Comparison of ENCODE assay signal across 20 cellular contexts in genomic region chr2:101200714-101201113, GRCh38. TPM values are rescaled to one million over a fixed set of nuclear protein-coding genes. Genes with fewer than 3 reads are reported as not detected.
A peak's percentile ranks its signal among the peaks of the same experiment; 100 is the strongest.
DNase-seq lines count a peak whose midpoint lies in the region; ATAC-seq and TF ChIP-seq lines count a peak whose summit lies in the region.
"Had no signal": no experiment of that assay in that cellular context is flagged by ENCODE, and none has a peak within 500 bp of the region (broad histone marks: within the 10 kb centered on the region; RNA-seq: fewer than 3 reads in every experiment).

No MANE protein-coding gene starts in this region.

- POLR2A ChIA-PET in Panc1 (lab: Charles Lee): interaction anchor here (0.6 kb wide), 1 partner anchor 121 kb away, joined by 5 read pairs; no protein-coding TSS in a partner anchor
- POLR2A ChIA-PET in activated CD4-positive, alpha-beta T cell treated with anti-CD3 and anti-CD28 coated beads, Interleukin-2, amount 10 ng/mL, durations not matched to agents 7 days and 5 days (lab: Charles Lee): no interaction called here

- H3K9me3 ChIP-seq in Panc1 (ENCODE audit: control insufficient read depth, insufficient read depth, low read depth, low read length): no peaks in the 10 kb centered on the region
- no peaks in the 10 kb centered on the region for H3K9me3 ChIP-seq in esophagus squamous epithelium
- H3K9me3 ChIP-seq in osteoblast (ENCODE audit: low read depth, low read length): no peaks in the 10 kb centered on the region
- no peaks in the 10 kb centered on the region for H3K9me3 ChIP-seq in endodermal cell (ENCODE audit: control insufficient read depth, low read length)
- H3K9me3 ChIP-seq: psoas muscle had no signal

- no peak overlapping the region for H3K4me3 ChIP-seq in Panc1 (ENCODE audit: low read depth in 2 of 2, low read length in 2 of 2)
- H3K4me3 ChIP-seq in esophagus squamous epithelium: no peak overlapping the region
- H3K4me3 ChIP-seq in osteoblast (ENCODE audit: insufficient read depth, low read length): no peak overlapping the region
- no peak overlapping the region for H3K4me3 ChIP-seq in endodermal cell (ENCODE audit: low read length)
- H3K4me3 ChIP-seq: lung, psoas muscle, SK-N-MC had no signal

- 25 to 36% methylated on average over 3 of the region's 3 CpGs for WGBS in esophagus squamous epithelium, 2 donors
- WGBS in endodermal cell (ENCODE audit: insufficient coverage in 1 of 2, insufficient read length in 1 of 2), 2 experiments: 88 to 100% methylated on average over 3 of the region's 3 CpGs

- H3K27ac ChIP-seq in Panc1 (ENCODE audit: low read length): no peak overlapping the region; the same call in 1 of the 2 replicates
- peak overlapping the region in 3 of 4 donors; percentile 47 to 55 (median 47) for H3K27ac ChIP-seq in esophagus squamous epithelium
- H3K27ac ChIP-seq in osteoblast (ENCODE audit: low read depth, low read length): no peak overlapping the region
- no peak overlapping the region for H3K27ac ChIP-seq in endodermal cell (ENCODE audit: low read depth, low read length)
- H3K27ac ChIP-seq: HL-60, psoas muscle, SK-N-MC had no signal

- DNase-seq in Daoy (ENCODE audit: low read depth) (peak; percentile 23), Panc1 (ENCODE audit: low read depth, low spot score) (peak; percentile 80), esophagus squamous epithelium (lab: John Stamatoyannopoulos, UW) (no peak), osteoblast (ENCODE audit: insufficient read length, low spot score, missing footprints) (no peak), NCI-H2227 treated with DMSO at 0.1 percent for 48 hours (lab: John Stamatoyannopoulos, UW) (no peak), endodermal cell (no peak)
- no peak for DNase-seq in stimulated activated CD4-positive, alpha-beta T cell treated with anti-CD3 and anti-CD28 coated beads, Interleukin-12 subunit alpha, Interleukin-12 subunit beta, amount 100 ng/mL, for 4 hours
- DNase-seq in activated CD4-positive, alpha-beta T cell treated with anti-CD3 and anti-CD28 coated beads, Interleukin-2, amount 10 ng/mL, durations not matched to agents 7 days and 5 days: no peak
- DNase-seq: activated CD8-positive, alpha-beta T cell treated with anti-CD3 and anti-CD28 coated beads for 36 hours; Karpas-422; naive thymus-derived CD8-positive, alpha-beta T cell; NCI-H146; NCI-H446; psoas muscle; substantia nigra had no signal

- H2AFZ ChIP-seq in osteoblast (ENCODE audit: low read length): peak overlapping the region; percentile 50

- no peaks in the 10 kb centered on the region for H3K27me3 Mint-ChIP-seq in activated CD4-positive, alpha-beta T cell treated with anti-CD3 and anti-CD28 coated beads, Interleukin-2, amount 10 ng/mL, durations not matched to agents 7 days and 5 days
- H3K27me3 Mint-ChIP-seq in endodermal cell (ENCODE audit: insufficient read depth): no peaks in the 10 kb centered on the region
- H3K27me3 Mint-ChIP-seq: activated CD8-positive, alpha-beta T cell treated with anti-CD3 and anti-CD28 coated beads for 36 hours; naive thymus-derived CD8-positive, alpha-beta T cell had no signal

- in situ Hi-C loops in Panc1 (cut with HindIII; ENCODE audit: low pct_unique_long_range_greater_than_20kb, low sequenced_read_pairs): no loop called here

- ATAC-seq in Panc1: peak; percentile 48
- ATAC-seq: activated CD8-positive, alpha-beta T cell treated with anti-CD3 and anti-CD28 coated beads for 36 hours; naive thymus-derived CD8-positive, alpha-beta T cell; psoas muscle had no signal

- H3K4me1 Mint-ChIP-seq in activated CD4-positive, alpha-beta T cell treated with anti-CD3 and anti-CD28 coated beads, Interleukin-2, amount 10 ng/mL, durations not matched to agents 7 days and 5 days: peaks cover 11% of the 10 kb centered on the region
- no peaks in the 10 kb centered on the region for H3K4me1 Mint-ChIP-seq in endodermal cell

- H4K20me1 ChIP-seq in osteoblast (ENCODE audit: insufficient read depth, low read length): no peaks in the 10 kb centered on the region

- CTCF ChIA-PET in Panc1 (lab: Charles Lee): no interaction called here
- CTCF ChIA-PET in activated CD4-positive, alpha-beta T cell treated with anti-CD3 and anti-CD28 coated beads, Interleukin-2, amount 10 ng/mL, durations not matched to agents 7 days and 5 days (lab: Charles Lee): no interaction called here

- H3K27me3 ChIP-seq in Panc1 (ENCODE audit: control insufficient read depth, insufficient read depth, low read length) (no peaks in the 10 kb centered on the region), esophagus squamous epithelium (no peaks in the 10 kb centered on the region), osteoblast (ENCODE audit: insufficient read depth, low read length) (peaks cover 10% of the 10 kb centered on the region), endodermal cell (ENCODE audit: control insufficient read depth, insufficient read depth, low read length, poor library complexity, severe bottlenecking) (no peaks in the 10 kb centered on the region)

- H3K4me3 Mint-ChIP-seq in activated CD4-positive, alpha-beta T cell treated with anti-CD3 and anti-CD28 coated beads, Interleukin-2, amount 10 ng/mL, durations not matched to agents 7 days and 5 days: no peak overlapping the region
- no peak overlapping the region for H3K4me3 Mint-ChIP-seq in endodermal cell
- H3K4me3 Mint-ChIP-seq: activated CD8-positive, alpha-beta T cell treated with anti-CD3 and anti-CD28 coated beads for 36 hours; activated T-helper 1 cell treated with anti-CD3 and anti-CD28 coated beads, Interleukin-12 subunit alpha, Interleukin-12 subunit beta, Interleukin-2, Interleukin-4 antibody, amounts not matched to agents 30 ng/mL and 10 ng/mL and 1 ng/mL, durations not matched to agents 14 hours and 24 hours and 36 hours; B cell; naive thymus-derived CD8-positive, alpha-beta T cell had no signal

- H3K4me1 ChIP-seq in Panc1 (ENCODE audit: control insufficient read depth, insufficient read depth, low read length): peaks cover 16% of the 10 kb centered on the region
- peaks cover 7 to 40% (median 22%) of the 10 kb centered on the region in 3 donors for H3K4me1 ChIP-seq in esophagus squamous epithelium
- H3K4me1 ChIP-seq in osteoblast (ENCODE audit: insufficient read depth, low read length): no peaks in the 10 kb centered on the region
- H3K4me1 ChIP-seq in endodermal cell (ENCODE audit: control insufficient read depth, insufficient read depth, low read length): no peaks in the 10 kb centered on the region

- no peak for TF ChIP-seq POLR2A in esophagus squamous epithelium (IDR thresholded peaks at IDR 0.05)

- BruUV-seq in Panc1 (replicated peaks; lab: Mats Ljungman, UMichigan): no TSS peak

- H3K36me3 ChIP-seq in Panc1 (ENCODE audit: control insufficient read depth, insufficient read depth, low read length) (no peaks in the 10 kb centered on the region), esophagus squamous epithelium (no peaks in the 10 kb centered on the region), osteoblast (ENCODE audit: insufficient read depth, low read length) (no peaks in the 10 kb centered on the region), endodermal cell (ENCODE audit: control insufficient read depth, insufficient read depth, low read length) (no peaks in the 10 kb centered on the region)

- no peak overlapping the region for H3K9ac ChIP-seq in endodermal cell (ENCODE audit: extremely low read depth, low read length, poor library complexity, severe bottlenecking)

- TF ChIP-seq CTCF in Panc1 (IDR thresholded peaks at IDR 0.05) (no peak), esophagus squamous epithelium (IDR thresholded peaks at IDR 0.05) (no peak), osteoblast (IDR thresholded peaks at IDR 0.05; ENCODE audit: extremely low read depth, low read depth, low read length) (no peak), endodermal cell (conservative IDR thresholded peaks at IDR 0.05) (no peak)

- no peak overlapping the region for H3K27ac Mint-ChIP-seq in activated CD4-positive, alpha-beta T cell treated with anti-CD3 and anti-CD28 coated beads, Interleukin-2, amount 10 ng/mL, durations not matched to agents 7 days and 5 days
- H3K27ac Mint-ChIP-seq in endodermal cell: no peak overlapping the region
- H3K27ac Mint-ChIP-seq: activated CD8-positive, alpha-beta T cell treated with anti-CD3 and anti-CD28 coated beads for 36 hours; activated T-helper 1 cell treated with anti-CD3 and anti-CD28 coated beads, Interleukin-12 subunit alpha, Interleukin-12 subunit beta, Interleukin-2, Interleukin-4 antibody, amounts not matched to agents 30 ng/mL and 10 ng/mL and 1 ng/mL, durations not matched to agents 14 hours and 24 hours and 36 hours; B cell; naive thymus-derived CD8-positive, alpha-beta T cell had no signal

- H3K79me2 ChIP-seq in osteoblast (ENCODE audit: insufficient read depth, low read length): no peaks in the 10 kb centered on the region

- no peak overlapping the region for H3K4me2 ChIP-seq in osteoblast (ENCODE audit: insufficient read depth, low read length)

- no peaks in the 10 kb centered on the region for H3K9me3 Mint-ChIP-seq in activated CD4-positive, alpha-beta T cell treated with anti-CD3 and anti-CD28 coated beads, Interleukin-2, amount 10 ng/mL, durations not matched to agents 7 days and 5 days
- H3K9me3 Mint-ChIP-seq in endodermal cell: no peaks in the 10 kb centered on the region
- H3K9me3 Mint-ChIP-seq: activated CD8-positive, alpha-beta T cell treated with anti-CD3 and anti-CD28 coated beads for 36 hours; activated T-helper 1 cell treated with anti-CD3 and anti-CD28 coated beads, Interleukin-12 subunit alpha, Interleukin-12 subunit beta, Interleukin-2, Interleukin-4 antibody, amounts not matched to agents 30 ng/mL and 10 ng/mL and 1 ng/mL, durations not matched to agents 14 hours and 24 hours and 36 hours; naive thymus-derived CD8-positive, alpha-beta T cell had no signal

- H3K36me3 Mint-ChIP-seq in activated CD4-positive, alpha-beta T cell treated with anti-CD3 and anti-CD28 coated beads, Interleukin-2, amount 10 ng/mL, durations not matched to agents 7 days and 5 days (ENCODE audit: low read depth): no peaks in the 10 kb centered on the region
- H3K36me3 Mint-ChIP-seq in endodermal cell (ENCODE audit: low read depth): no peaks in the 10 kb centered on the region
- H3K36me3 Mint-ChIP-seq: naive thymus-derived CD8-positive, alpha-beta T cell had no signal

- intact Hi-C loops in Panc1 (cut with micrococcal nuclease; ENCODE audit: unreplicated experiment): loop anchor here (5.0 kb wide), 1 partner anchor 48 kb away; the partner anchor contains the start of gene TBC1D8
- intact Hi-C loops in esophagus squamous epithelium (cut with DNase I): loop anchor here (10.0 kb wide), 2 partner anchors 46 to 166 kb away; partner anchors contain the start of gene TBC1D8

RNA-seq across cellular contexts. Expression of gene TBC1D8, which starts 49.5 kb away (rescaled TPM):
- total RNA-seq in Daoy (2014; rRNA removed; shearing (Covaris generic)): 4.4 and 5.1 TPM in 2 replicates
- 139 TPM for total RNA-seq in Panc1 (2021; ENCODE audit: unreplicated experiment)
- polyA plus RNA-seq in Panc1 (2012; ENCODE audit: insufficient read length): 171 TPM
- 10 to 100 TPM; 19.5 to 46.9 (median 24.8) TPM for total RNA-seq in esophagus squamous epithelium
- 13.4 and 13.8 TPM in 2 replicates for total RNA-seq in osteoblast
- under 1 TPM; 0.50 to 0.65 TPM for total RNA-seq in activated CD4-positive, alpha-beta T cell treated with anti-CD3 and anti-CD28 coated beads, Interleukin-2, amount 10 ng/mL, durations not matched to agents 7 days and 5 days
- total RNA-seq in endodermal cell: 10 to 100 TPM; 14.4 to 14.5 TPM
- polyA plus RNA-seq in endodermal cell (2013, experiment 1 of 2): 2.7 TPM
- polyA plus RNA-seq in endodermal cell (2013, experiment 2 of 2): 2.7 TPM

RNA-seq across cellular contexts. Expression of gene CNOT11, which starts 52.0 kb away (rescaled TPM):
- total RNA-seq in Daoy (2014; rRNA removed; shearing (Covaris generic)): 36.4 and 46.3 TPM in 2 replicates
- total RNA-seq in Panc1 (2021; ENCODE audit: unreplicated experiment) (58.3 TPM), esophagus squamous epithelium (10 to 100 TPM; 28.0 to 53.2 (median 41.8) TPM), osteoblast (43.4 and 45.1 TPM in 2 replicates), endodermal cell (10 to 100 TPM; 46.1 to 49.3 TPM)
- 33.0 TPM for polyA plus RNA-seq in Panc1 (2012; ENCODE audit: insufficient read length)
- 10 to 100 TPM; 65.1 to 80.7 TPM for total RNA-seq in activated CD4-positive, alpha-beta T cell treated with anti-CD3 and anti-CD28 coated beads, Interleukin-2, amount 10 ng/mL, durations not matched to agents 7 days and 5 days
- 46.1 TPM for polyA plus RNA-seq in endodermal cell (2013, experiment 1 of 2)
- polyA plus RNA-seq in endodermal cell (2013, experiment 2 of 2): 36.0 TPM

Comparison
In these comparisons a context has a peak if more than half of its experiments do, and no peak if none do; other contexts are left out.
1. DNase-seq: peak in Daoy (single experiment) and Panc1 (single experiment); none in esophagus squamous epithelium (single experiment), osteoblast (single experiment), stimulated activated CD4-positive, alpha-beta T cell treated with anti-CD3 and anti-CD28 coated beads, Interleukin-12 subunit alpha, Interleukin-12 subunit beta, amount 100 ng/mL, for 4 hours (single experiment), NCI-H2227 treated with DMSO at 0.1 percent for 48 hours (single experiment), activated CD4-positive, alpha-beta T cell treated with anti-CD3 and anti-CD28 coated beads, Interleukin-2, amount 10 ng/mL, durations not matched to agents 7 days and 5 days (single experiment) and endodermal cell (single experiment).
2. H3K27ac ChIP-seq: peak in esophagus squamous epithelium (3 of 4); none in Panc1 (single experiment), osteoblast (single experiment) and endodermal cell (single experiment).